ENCODE assay signal across 12 cellular contexts in the genomic region with DNA sequence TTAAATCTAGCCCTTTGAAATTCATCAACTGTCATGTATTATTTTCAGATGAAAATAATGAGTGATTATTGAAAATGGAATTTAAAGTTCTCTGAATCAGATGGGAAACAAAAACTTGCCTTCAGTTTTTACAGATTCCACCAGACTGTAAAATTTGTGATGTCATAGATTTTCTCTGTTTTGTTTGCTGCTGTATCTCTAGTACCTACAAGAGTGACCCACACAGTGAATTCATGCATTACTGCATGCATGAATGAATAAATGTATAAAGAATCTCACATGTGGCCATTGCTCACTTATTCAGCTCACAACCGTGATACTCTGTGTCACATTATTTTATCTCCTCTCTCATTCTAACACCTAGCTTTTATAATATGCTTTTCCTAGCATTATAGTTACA.
DNase-seq lines count a peak whose midpoint lies in the region; TF ChIP-seq lines count a peak whose summit lies in the region.
"Had no signal": no experiment of that assay in that cellular context is flagged by ENCODE, and none has a peak within 500 bp of the region (broad histone marks: within the 10 kb centered on the region; RNA-seq: fewer than 3 reads in every experiment).

No MANE protein-coding gene starts in this region.

- H3K4me1 Mint-ChIP-seq in HFFc6 (ENCODE audit: low read depth): peaks cover 25% of the 10 kb centered on the region
- H3K4me1 Mint-ChIP-seq in MCF 10A (ENCODE audit: insufficient read depth, unreplicated experiment): no peaks in the 10 kb centered on the region
- H3K4me1 Mint-ChIP-seq: CD14-positive monocyte had no signal

- H3K4me3 Mint-ChIP-seq in HFFc6: no peak overlapping the region
- H3K4me3 Mint-ChIP-seq in MCF 10A (ENCODE audit: unreplicated experiment): no peak overlapping the region
- H3K4me3 Mint-ChIP-seq: CD14-positive monocyte; CD8-positive, alpha-beta T cell had no signal

- BruUV-seq in MCF 10A (replicated peaks; lab: Mats Ljungman, UMichigan): no TSS peak

- no peaks in the 10 kb centered on the region for H3K27me3 Mint-ChIP-seq in HFFc6 (ENCODE audit: insufficient read depth)
- H3K27me3 Mint-ChIP-seq in MCF 10A (ENCODE audit: insufficient read depth, unreplicated experiment): no peaks in the 10 kb centered on the region

- H3K36me3 Mint-ChIP-seq in HFFc6 (ENCODE audit: low read depth) (no peaks in the 10 kb centered on the region), MCF 10A (ENCODE audit: insufficient read depth, unreplicated experiment) (no peaks in the 10 kb centered on the region)
- H3K36me3 Mint-ChIP-seq: CD14-positive monocyte; CD8-positive, alpha-beta T cell had no signal

- intact Hi-C loops in MCF 10A (cut with micrococcal nuclease): no loop called here

- H3K27ac Mint-ChIP-seq in HFFc6 (no peak overlapping the region), MCF 10A (ENCODE audit: low read depth, unreplicated experiment) (no peak overlapping the region)
- H3K27ac Mint-ChIP-seq: CD14-positive monocyte; CD8-positive, alpha-beta T cell had no signal

- TF ChIP-seq CTCF in HFFc6 (IDR thresholded peaks at IDR 0.05) (no peak), MCF 10A (IDR thresholded peaks at IDR 0.05; ENCODE audit: unreplicated experiment) (no peak)

- peak; percentile 15 for DNase-seq in EL
- peak; percentile 13 for DNase-seq in HFFc6
- peak; percentile 7 for DNase-seq in astrocyte of the hippocampus (ENCODE audit: low read depth, low spot score)
- DNase-seq in renal cortical epithelial cell (ENCODE audit: low read depth): peak; percentile 22
- no peak for DNase-seq in activated gamma-delta T cell treated with Interleukin-2 at 50 U/mL for 16 hours
- no peak for DNase-seq in T-helper 9 cell
- DNase-seq in NCI-H1930 (lab: John Stamatoyannopoulos, UW): no peak
- no peak for DNase-seq in MCF 10A (ENCODE audit: unreplicated experiment)
- DNase-seq: CD8-positive, alpha-beta T cell; COR-L47; KBM-7 had no signal

- CTCF ChIA-PET in MCF 10A (lab: Yijun Ruan, JAX): no interaction called here

- H3K9me3 Mint-ChIP-seq in HFFc6 (no peaks in the 10 kb centered on the region), MCF 10A (ENCODE audit: unreplicated experiment) (no peaks in the 10 kb centered on the region)
- H3K9me3 Mint-ChIP-seq: CD8-positive, alpha-beta T cell had no signal

- POLR2A ChIA-PET in MCF 10A (lab: Yijun Ruan, JAX): interaction anchor here (0.6 kb wide), 1 partner anchor 287 kb away, joined by 4 read pairs; no protein-coding TSS in a partner anchor

Comparison
In these comparisons a context has a peak if more than half of its experiments do, and no peak if none do; other contexts are left out.
1. DNase-seq: peak in EL (single experiment), HFFc6 (single experiment), astrocyte of the hippocampus (single experiment) and renal cortical epithelial cell (single experiment); none in activated gamma-delta T cell treated with Interleukin-2 at 50 U/mL for 16 hours (single experiment), T-helper 9 cell (single experiment), NCI-H1930 (0 of 2) and MCF 10A (single experiment).